8 cellular contexts compared by ENCODE assay signal in genomic region chr6:87697581-87698552, GRCh38. TPM values are rescaled to one million over a fixed set of nuclear protein-coding genes. Genes with fewer than 3 reads are reported as not detected.
DNase-seq lines count a peak whose midpoint lies in the region; ATAC-seq, FAIRE-seq and TF ChIP-seq lines count a peak whose summit lies in the region.

No MANE protein-coding gene starts in this region.

- no peaks in the 10 kb centered on the region for H3K36me3 ChIP-seq in cardiac muscle cell
- H3K36me3 ChIP-seq in neural cell (ENCODE audit: insufficient read depth, low read length), result no peaks in the 10 kb centered on the region

- no peaks in the 10 kb centered on the region for H3K9me3 ChIP-seq in cardiac muscle cell (ENCODE audit: low read depth)
- H3K9me3 ChIP-seq in neural cell (ENCODE audit: low read length), result no peaks in the 10 kb centered on the region

- H3K4me2 ChIP-seq in neural cell (ENCODE audit: low read length), result peak overlapping the region; percentile 77

- peak overlapping the region; percentile 97 for H3K9ac ChIP-seq in neural cell (ENCODE audit: low read length)

- H4K20me1 ChIP-seq in neural cell (ENCODE audit: insufficient read depth), result peaks cover 13% of the 10 kb centered on the region

- H3K36me3 Mint-ChIP-seq in effector memory CD8-positive, alpha-beta T cell (ENCODE audit: insufficient read depth), result peaks cover 44% of the 10 kb centered on the region

- H3F3A ChIP-seq in neural cell (ENCODE audit: insufficient read depth, low read length, poor library complexity, severe bottlenecking), result peaks cover 3% of the 10 kb centered on the region

- H3K4me1 ChIP-seq in cardiac muscle cell (ENCODE audit: low read depth), result peaks cover 18% of the 10 kb centered on the region

- intact Hi-C loops in Right ventricle myocardium superior (cut with DNase I), result no loop called here

- TF ChIP-seq EP300 in neural cell (conservative IDR thresholded peaks at IDR 0.05; ENCODE audit: poor library complexity, severe bottlenecking), result no peak

- H3K27me3 Mint-ChIP-seq in effector memory CD8-positive, alpha-beta T cell, result no peaks in the 10 kb centered on the region

- no peaks in the 10 kb centered on the region for H3K9me3 Mint-ChIP-seq in effector memory CD8-positive, alpha-beta T cell

- H3K4me3 Mint-ChIP-seq in effector memory CD8-positive, alpha-beta T cell, result peak overlapping the region; percentile 86 to 93

- H3K27ac ChIP-seq in cardiac muscle cell (no peak overlapping the region), neural cell (ENCODE audit: low read length) (peak overlapping the region; percentile 24)

- DNase-seq in cardiac muscle cell (ENCODE audit: low read depth in 1 of 2, low spot score in 1 of 2) (peak in 1 of 2 donors; percentile 90), Right ventricle myocardium superior (no peak), OCI-M1 (lab: John Stamatoyannopoulos, UW) (peak; percentile 29), D721Med (ENCODE audit: insufficient read length, low spot score) (no peak)
- DNase-seq in effector memory CD8-positive, alpha-beta T cell, result no peak

- no peak for FAIRE-seq in D721Med (lab: Jason Lieb, UNC)

- TF ChIP-seq RAD21 in neural cell (conservative IDR thresholded peaks at IDR 0.05), result no peak

- H3K27ac Mint-ChIP-seq in effector memory CD8-positive, alpha-beta T cell, result peak overlapping the region; percentile 93 to 94

- H3K4me1 Mint-ChIP-seq in effector memory CD8-positive, alpha-beta T cell (ENCODE audit: low read depth in 2 of 2), result peaks cover 38 to 78% of the 10 kb centered on the region in 2 donors

- no peak overlapping the region for H2AFZ ChIP-seq in neural cell (ENCODE audit: low read depth, low read length)

- H3K27me3 ChIP-seq in cardiac muscle cell, result no peaks in the 10 kb centered on the region
- no peaks in the 10 kb centered on the region for H3K27me3 ChIP-seq in neural cell (ENCODE audit: insufficient read depth, low read depth, low read length)

- peak overlapping the region; percentile 96 for H3K4me3 ChIP-seq in cardiac muscle cell
- peak overlapping the region; percentile 92 for H3K4me3 ChIP-seq in neural cell (ENCODE audit: low read length)

- ATAC-seq in Right ventricle myocardium superior (ENCODE audit: poor library complexity) (no peak), GM18511 (IDR thresholded peaks at IDR 0.05; ENCODE audit: unreplicated experiment) (no peak), HG02852 (IDR thresholded peaks at IDR 0.05; ENCODE audit: unreplicated experiment) (no peak)
- ATAC-seq in effector memory CD8-positive, alpha-beta T cell (replicated peaks), result no peak

- TF ChIP-seq CTCF in cardiac muscle cell (IDR thresholded peaks at IDR 0.05; ENCODE audit: low read depth, low read length) (no peak), neural cell (IDR thresholded peaks at IDR 0.05; ENCODE audit: poor library complexity, severe bottlenecking) (no peak), D721Med (IDR thresholded peaks at IDR 0.05; ENCODE audit: insufficient read depth, missing control alignments) (no peak)

- H3K79me2 ChIP-seq in neural cell (replicated peaks; ENCODE audit: insufficient read depth, low read length), result peaks cover 88% of the 10 kb centered on the region

- no peaks in the 10 kb centered on the region for H3K9me2 ChIP-seq in neural cell (ENCODE audit: insufficient read depth, low read length)

TF ChIP-seq in neural cell, 6 proteins besides CTCF, POLR2A, EP300 and RAD21:
- TF ChIP-seq REST (IDR thresholded peaks at IDR 0.05; ENCODE audit: borderline replicate concordance) (peak; percentile 21), POLR2AphosphoS5 (IDR thresholded peaks at IDR 0.05) (peak; percentile 35), SMC3 (conservative IDR thresholded peaks at IDR 0.05; ENCODE audit: poor library complexity) (peak; percentile 27), TAF1 (IDR thresholded peaks at IDR 0.05; ENCODE audit: low read depth) (no peak)

RNA-seq across cellular contexts. Expression of gene AKIRIN2, which starts 4.2 kb away (rescaled TPM):
- 48.3 and 82.6 TPM in 2 replicates for total RNA-seq in cardiac muscle cell
- polyA plus RNA-seq in cardiac muscle cell, result 66.7 and 89.3 TPM in 2 replicates
- total RNA-seq in Right ventricle myocardium superior, result 38.9 TPM
- polyA plus RNA-seq in neural cell, result 79.3 and 82.8 TPM in 2 replicates
- polyA minus RNA-seq in neural cell, result 77.7 and 108 TPM in 2 replicates
